In the genomic region with DNA sequence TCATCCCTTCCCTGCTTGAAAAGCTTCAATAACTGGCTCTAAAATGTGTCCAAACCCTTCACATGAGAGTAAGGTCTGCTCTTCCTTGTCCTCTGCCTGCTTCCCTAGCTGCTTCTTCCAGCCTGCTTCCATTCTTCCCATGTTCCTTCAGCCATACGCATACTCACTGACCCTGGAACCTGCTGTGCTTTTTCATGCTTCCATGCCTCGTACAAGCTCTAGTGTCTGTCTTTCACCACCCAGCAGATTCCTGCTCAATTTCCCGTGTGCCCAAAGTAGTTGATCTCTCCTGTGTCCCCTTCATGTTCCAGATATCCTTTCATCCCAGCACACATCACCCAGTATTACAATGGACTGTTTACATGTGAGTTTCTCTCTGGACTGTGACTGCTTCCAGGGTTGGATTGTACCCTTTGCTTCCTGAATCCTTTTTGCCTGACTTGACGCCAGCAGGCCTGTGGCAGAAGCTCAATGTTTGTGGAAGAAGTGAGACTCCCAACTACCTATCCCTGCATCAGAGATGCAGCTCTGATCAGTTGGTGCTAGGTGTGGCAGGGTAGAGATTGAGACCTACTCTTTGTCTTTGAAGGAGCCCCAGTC, we compare ENCODE assay signal across 25 cellular contexts. TPM values are rescaled to one million over a fixed set of nuclear protein-coding genes. Genes with fewer than 3 reads are reported as not detected.
A peak's percentile ranks its signal among the peaks of the same experiment; 100 is the strongest.
DNase-seq lines count a peak whose midpoint lies in the region; ATAC-seq and TF ChIP-seq lines count a peak whose summit lies in the region.
"Had no signal": no experiment of that assay in that cellular context is flagged by ENCODE, and none has a peak within 500 bp of the region (broad histone marks: within the 10 kb centered on the region; RNA-seq: fewer than 3 reads in every experiment).

No MANE protein-coding gene starts in this region.

- no peak for TF ChIP-seq POLR2A in right lobe of liver (IDR thresholded peaks at IDR 0.05)
- no peak for TF ChIP-seq POLR2A in thyroid gland (IDR thresholded peaks at IDR 0.05)

- H3K27ac ChIP-seq in right lobe of liver = no peak overlapping the region
- peak overlapping the region; percentile 52 to 79 (median 56) for H3K27ac ChIP-seq in thyroid gland
- H3K27ac ChIP-seq in CD8-positive, alpha-beta memory T cell (ENCODE audit: low read depth, low read length) = no peak overlapping the region
- H3K27ac ChIP-seq: hepatocyte, HL-60, SJSA1, transverse colon had no signal

- H3K9me3 ChIP-seq in right lobe of liver = no peaks in the 10 kb centered on the region
- H3K9me3 ChIP-seq in thyroid gland = no peaks in the 10 kb centered on the region
- H3K9me3 ChIP-seq in CD8-positive, alpha-beta memory T cell (ENCODE audit: low read length) = no peaks in the 10 kb centered on the region
- H3K9me3 ChIP-seq: BE2C, left lung, SJSA1, transverse colon had no signal

- TF ChIP-seq CTCF in activated CD8-positive, alpha-beta T cell treated with anti-CD3 and anti-CD28 coated beads for 36 hours (IDR thresholded peaks at IDR 0.05) = no peak
- TF ChIP-seq CTCF in right lobe of liver (IDR thresholded peaks at IDR 0.05) (no peak), thyroid gland (IDR thresholded peaks at IDR 0.05) (no peak)

- H3K4me1 Mint-ChIP-seq in activated CD8-positive, alpha-beta T cell treated with anti-CD3 and anti-CD28 coated beads, Interleukin-2, amount 10 ng/mL, durations not matched to agents 7 days and 5 days (ENCODE audit: low read depth) = peaks cover 16% of the 10 kb centered on the region
- H3K4me1 Mint-ChIP-seq in activated CD8-positive, alpha-beta T cell treated with anti-CD3 and anti-CD28 coated beads for 36 hours (ENCODE audit: low read depth) = peaks cover 17% of the 10 kb centered on the region
- peaks cover 41% of the 10 kb centered on the region for H3K4me1 Mint-ChIP-seq in activated T-helper 17 cell treated with anti-CD3 and anti-CD28 coated beads, Interleukin-2, amount 50 U/mL, for 72 hours
- H3K4me1 Mint-ChIP-seq in CD8-positive, alpha-beta memory T cell = peaks cover 7 to 23% (median 13%) of the 10 kb centered on the region in 3 donors

- no peak overlapping the region for H3K4me3 Mint-ChIP-seq in activated CD8-positive, alpha-beta T cell treated with anti-CD3 and anti-CD28 coated beads, Interleukin-2, amount 10 ng/mL, durations not matched to agents 7 days and 5 days
- no peak overlapping the region for H3K4me3 Mint-ChIP-seq in activated CD8-positive, alpha-beta T cell treated with anti-CD3 and anti-CD28 coated beads for 36 hours
- no peak overlapping the region for H3K4me3 Mint-ChIP-seq in activated T-helper 17 cell treated with anti-CD3 and anti-CD28 coated beads, Interleukin-2, amount 50 U/mL, for 72 hours
- H3K4me3 Mint-ChIP-seq in CD8-positive, alpha-beta memory T cell = no peak overlapping the region
- H3K4me3 Mint-ChIP-seq: central memory CD8-positive, alpha-beta T cell; immature natural killer cell; stimulated activated naive CD8-positive, alpha-beta T cell treated with anti-CD3 and anti-CD28 coated beads, Interleukin-15, amount 100 ng/mL, for 72 hours had no signal

- no peak overlapping the region for H3K4me3 ChIP-seq in right lobe of liver
- no peak overlapping the region for H3K4me3 ChIP-seq in thyroid gland (replicated peaks in 1 of 3)
- H3K4me3 ChIP-seq in CD8-positive, alpha-beta memory T cell (ENCODE audit: low read length) = no peak overlapping the region
- H3K4me3 ChIP-seq: hepatocyte, left lung, SJSA1, transverse colon had no signal

- H3K36me3 Mint-ChIP-seq in activated CD8-positive, alpha-beta T cell treated with anti-CD3 and anti-CD28 coated beads, Interleukin-2, amount 10 ng/mL, durations not matched to agents 7 days and 5 days (ENCODE audit: low read depth) = peaks cover 5% of the 10 kb centered on the region
- peaks cover 14% of the 10 kb centered on the region for H3K36me3 Mint-ChIP-seq in activated CD8-positive, alpha-beta T cell treated with anti-CD3 and anti-CD28 coated beads for 36 hours (ENCODE audit: low read depth)
- peaks cover 44% of the 10 kb centered on the region for H3K36me3 Mint-ChIP-seq in activated T-helper 17 cell treated with anti-CD3 and anti-CD28 coated beads, Interleukin-2, amount 50 U/mL, for 72 hours (ENCODE audit: low read depth)
- peaks cover 0 to 2% (median 0%) of the 10 kb centered on the region in 3 donors for H3K36me3 Mint-ChIP-seq in CD8-positive, alpha-beta memory T cell

- H3K4me1 ChIP-seq in right lobe of liver = peaks cover 0 to 40% (median 14%) of the 10 kb centered on the region in 4 donors
- peaks cover 29 to 65% of the 10 kb centered on the region in 2 donors for H3K4me1 ChIP-seq in thyroid gland
- H3K4me1 ChIP-seq in CD8-positive, alpha-beta memory T cell (ENCODE audit: insufficient read depth, low read length) = peaks cover 7% of the 10 kb centered on the region
- H3K4me1 ChIP-seq: BE2C had no signal

- DNase-seq in activated CD8-positive, alpha-beta T cell treated with anti-CD3 and anti-CD28 coated beads, Interleukin-2, amount 10 ng/mL, durations not matched to agents 7 days and 5 days = no peak
- DNase-seq in activated CD8-positive, alpha-beta T cell treated with anti-CD3 and anti-CD28 coated beads for 36 hours = no peak
- no peak for DNase-seq in right lobe of liver
- peak; percentile 51 to 61 for DNase-seq in thyroid gland
- no peak for DNase-seq in NCI-H345 treated with DMSO at 0.1 percent for 48 hours (lab: John Stamatoyannopoulos, UW; ENCODE audit: unreplicated experiment)
- DNase-seq in DMS53 (lab: John Stamatoyannopoulos, UW) = no peak
- DNase-seq in CD8-positive, alpha-beta memory T cell = no peak
- DNase-seq: activated naive CD4-positive, alpha-beta T cell treated with anti-CD3 and anti-CD28 coated beads, Interleukin-2, amount 50 U/mL, for 16 hours; activated T-cell treated with anti-CD3 and anti-CD28 coated beads, Interleukin-2, amount 50 U/mL, for 1 hour; BE2C; foreskin melanocyte; immature natural killer cell; left lung; NCI-H1417; NCI-H2081 treated with DMSO at 0.1 percent for 48 hours; NCI-H510A; NK-92 treated with Interleukin-12 subunit alpha and Interleukin-12 subunit beta, amount 100 ng/mL, for 24 hours; occipital lobe; stimulated activated naive CD8-positive, alpha-beta T cell treated with anti-CD3 and anti-CD28 coated beads, Interleukin-15, amount 100 ng/mL, for 72 hours; transverse colon had no signal

- peak overlapping the region; percentile 7 for H3K27ac Mint-ChIP-seq in activated CD8-positive, alpha-beta T cell treated with anti-CD3 and anti-CD28 coated beads, Interleukin-2, amount 10 ng/mL, durations not matched to agents 7 days and 5 days
- H3K27ac Mint-ChIP-seq in activated CD8-positive, alpha-beta T cell treated with anti-CD3 and anti-CD28 coated beads for 36 hours = no peak overlapping the region
- peak overlapping the region; percentile 64 for H3K27ac Mint-ChIP-seq in activated T-helper 17 cell treated with anti-CD3 and anti-CD28 coated beads, Interleukin-2, amount 50 U/mL, for 72 hours
- H3K27ac Mint-ChIP-seq in CD8-positive, alpha-beta memory T cell = peak overlapping the region in 3 of 8 donors; percentile 18 to 21 (median 20)
- H3K27ac Mint-ChIP-seq: stimulated activated naive CD8-positive, alpha-beta T cell treated with anti-CD3 and anti-CD28 coated beads, Interleukin-15, amount 100 ng/mL, for 72 hours had no signal

- H3K36me3 ChIP-seq in right lobe of liver = no peaks in the 10 kb centered on the region
- H3K36me3 ChIP-seq in thyroid gland = no peaks in the 10 kb centered on the region
- no peaks in the 10 kb centered on the region for H3K36me3 ChIP-seq in CD8-positive, alpha-beta memory T cell (ENCODE audit: insufficient read depth, low read length)
- H3K36me3 ChIP-seq: BE2C, left lung, transverse colon had no signal

- intact Hi-C loops in activated CD8-positive, alpha-beta T cell treated with anti-CD3 and anti-CD28 coated beads for 36 hours (cut with micrococcal nuclease) = loop anchor here (5.0 kb wide), 1 partner anchor 38 kb away; a partner anchor contains a TSS
- intact Hi-C loops in right lobe of liver (cut with DNase I) = no loop called here
- intact Hi-C loops in thyroid gland (cut with DNase I) = no loop called here

- CTCF ChIA-PET in activated CD8-positive, alpha-beta T cell treated with anti-CD3 and anti-CD28 coated beads, Interleukin-2, amount 10 ng/mL, durations not matched to agents 7 days and 5 days (lab: Charles Lee) = interaction anchor here (0.6 to 1.6 kb wide), 8 partner anchors 15 to 98 kb away, joined by 3 to 7 read pairs (median 4); no protein-coding TSS in a partner anchor
- CTCF ChIA-PET in activated CD8-positive, alpha-beta T cell treated with anti-CD3 and anti-CD28 coated beads for 36 hours (lab: Charles Lee) = interaction anchor here (0.6 to 2.2 kb wide), 11 partner anchors 8 to 517 kb away, joined by 3 to 7 read pairs (median 3); no protein-coding TSS in a partner anchor
- CTCF ChIA-PET in CD8-positive, alpha-beta memory T cell (lab: Charles Lee) = no interaction called here

- whole genome bisulfite sequencing in right lobe of liver (ENCODE audit: insufficient coverage, low coverage, low lambda C conversion rate, missing lambda C conversion rate) = 51% methylated on average over 4 of the region's 4 CpGs
- WGBS in thyroid gland, 2 donors = 45 to 46% methylated on average over 4 of the region's 4 CpGs

- POLR2A ChIA-PET in activated CD8-positive, alpha-beta T cell treated with anti-CD3 and anti-CD28 coated beads, Interleukin-2, amount 10 ng/mL, durations not matched to agents 7 days and 5 days (lab: Charles Lee) = interaction anchor here (0.6 to 1.4 kb wide), 2 partner anchors 8 to 20 kb away, joined by 3 to 5 read pairs; no protein-coding TSS in a partner anchor
- POLR2A ChIA-PET in activated CD8-positive, alpha-beta T cell treated with anti-CD3 and anti-CD28 coated beads for 36 hours (lab: Charles Lee) = interaction anchor here (0.5 to 1.0 kb wide), 2 partner anchors 12 to 42 kb away, joined by 5 to 7 read pairs; no protein-coding TSS in a partner anchor
- POLR2A ChIA-PET in CD8-positive, alpha-beta memory T cell (lab: Charles Lee) = no interaction called here

- H3K27me3 Mint-ChIP-seq in activated CD8-positive, alpha-beta T cell treated with anti-CD3 and anti-CD28 coated beads, Interleukin-2, amount 10 ng/mL, durations not matched to agents 7 days and 5 days (ENCODE audit: low read depth) = no peaks in the 10 kb centered on the region
- H3K27me3 Mint-ChIP-seq in activated CD8-positive, alpha-beta T cell treated with anti-CD3 and anti-CD28 coated beads for 36 hours = no peaks in the 10 kb centered on the region
- no peaks in the 10 kb centered on the region for H3K27me3 Mint-ChIP-seq in activated T-helper 17 cell treated with anti-CD3 and anti-CD28 coated beads, Interleukin-2, amount 50 U/mL, for 72 hours
- no peaks in the 10 kb centered on the region for H3K27me3 Mint-ChIP-seq in CD8-positive, alpha-beta memory T cell
- H3K27me3 Mint-ChIP-seq: central memory CD8-positive, alpha-beta T cell; stimulated activated naive CD8-positive, alpha-beta T cell treated with anti-CD3 and anti-CD28 coated beads, Interleukin-15, amount 100 ng/mL, for 72 hours had no signal

- ATAC-seq in activated CD8-positive, alpha-beta T cell treated with anti-CD3 and anti-CD28 coated beads, Interleukin-2, amount 10 ng/mL, durations not matched to agents 7 days and 5 days = no peak
- ATAC-seq in activated CD8-positive, alpha-beta T cell treated with anti-CD3 and anti-CD28 coated beads for 36 hours = no peak
- ATAC-seq in activated T-helper 17 cell treated with anti-CD3 and anti-CD28 coated beads, Interleukin-2, amount 50 U/mL, for 72 hours (replicated peaks) = no peak
- peak; percentile 7 to 52 (median 23) for ATAC-seq in right lobe of liver
- ATAC-seq: left lung; stimulated activated naive CD8-positive, alpha-beta T cell treated with anti-CD3 and anti-CD28 coated beads, Interleukin-15, amount 100 ng/mL, for 72 hours had no signal

- H3K27me3 ChIP-seq in right lobe of liver (no peaks in the 10 kb centered on the region), thyroid gland (no peaks in the 10 kb centered on the region)
- no peaks in the 10 kb centered on the region for H3K27me3 ChIP-seq in CD8-positive, alpha-beta memory T cell (ENCODE audit: insufficient read depth, low read length, poor library complexity, severe bottlenecking)
- H3K27me3 ChIP-seq: BE2C, hepatocyte, left lung, SJSA1, transverse colon had no signal

- no peaks in the 10 kb centered on the region for H3K9me3 Mint-ChIP-seq in activated CD8-positive, alpha-beta T cell treated with anti-CD3 and anti-CD28 coated beads, Interleukin-2, amount 10 ng/mL, durations not matched to agents 7 days and 5 days (ENCODE audit: insufficient read depth)
- H3K9me3 Mint-ChIP-seq in activated CD8-positive, alpha-beta T cell treated with anti-CD3 and anti-CD28 coated beads for 36 hours = no peaks in the 10 kb centered on the region
- no peaks in the 10 kb centered on the region for H3K9me3 Mint-ChIP-seq in activated T-helper 17 cell treated with anti-CD3 and anti-CD28 coated beads, Interleukin-2, amount 50 U/mL, for 72 hours
- H3K9me3 Mint-ChIP-seq in CD8-positive, alpha-beta memory T cell = no peaks in the 10 kb centered on the region
- H3K9me3 Mint-ChIP-seq: central memory CD8-positive, alpha-beta T cell; immature natural killer cell; stimulated activated naive CD8-positive, alpha-beta T cell treated with anti-CD3 and anti-CD28 coated beads, Interleukin-15, amount 100 ng/mL, for 72 hours had no signal

RNA-seq across cellular contexts. Expression of a gene that starts 35.9 kb away (rescaled TPM):
- 10 to 100 TPM; 14.0 to 15.8 TPM for total RNA-seq in activated CD8-positive, alpha-beta T cell treated with anti-CD3 and anti-CD28 coated beads, Interleukin-2, amount 10 ng/mL, durations not matched to agents 7 days and 5 days
- 10 to 100 TPM; 10.6 to 10.9 TPM for total RNA-seq in activated CD8-positive, alpha-beta T cell treated with anti-CD3 and anti-CD28 coated beads for 36 hours
- 10 to 100 TPM; 32.2 to 65.6 TPM for total RNA-seq in activated T-helper 17 cell treated with anti-CD3 and anti-CD28 coated beads, Interleukin-2, amount 50 U/mL, for 72 hours
- total RNA-seq in right lobe of liver (10 to 100 TPM in 3 of 6 experiments, 1 to 10 TPM in 3; 4.6 to 12.1 (median 8.3) TPM), thyroid gland (10 to 100 TPM; 13.6 to 24.6 (median 22.4) TPM)
- 10 to 100 TPM; 39.6 to 39.9 TPM for total RNA-seq in CD8-positive, alpha-beta memory T cell
- 4.3 TPM for polyA plus RNA-seq in CD8-positive, alpha-beta memory T cell

RNA-seq across cellular contexts. Expression of a gene that starts 36.2 kb away (rescaled TPM):
- total RNA-seq in activated CD8-positive, alpha-beta T cell treated with anti-CD3 and anti-CD28 coated beads, Interleukin-2, amount 10 ng/mL, durations not matched to agents 7 days and 5 days = 100 to 1,000 TPM; 206 to 215 TPM
- total RNA-seq in activated CD8-positive, alpha-beta T cell treated with anti-CD3 and anti-CD28 coated beads for 36 hours = 100 to 1,000 TPM; 404 TPM
- 100 to 1,000 TPM; 304 to 372 TPM for total RNA-seq in activated T-helper 17 cell treated with anti-CD3 and anti-CD28 coated beads, Interleukin-2, amount 50 U/mL, for 72 hours
- total RNA-seq in right lobe of liver (100 to 1,000 TPM; 119 to 301 (median 130) TPM), thyroid gland (100 to 1,000 TPM; 214 to 308 (median 256) TPM)
- 100 to 1,000 TPM; 288 to 305 TPM for total RNA-seq in CD8-positive, alpha-beta memory T cell
- 110 TPM for polyA plus RNA-seq in CD8-positive, alpha-beta memory T cell

Comparison
In these comparisons a context has a peak if more than half of its experiments do, and no peak if none do; other contexts are left out.
1. ATAC-seq: peak in right lobe of liver (4 of 4); none in activated CD8-positive, alpha-beta T cell treated with anti-CD3 and anti-CD28 coated beads, Interleukin-2, amount 10 ng/mL, durations not matched to agents 7 days and 5 days (single experiment), activated CD8-positive, alpha-beta T cell treated with anti-CD3 and anti-CD28 coated beads for 36 hours (single experiment) and activated T-helper 17 cell treated with anti-CD3 and anti-CD28 coated beads, Interleukin-2, amount 50 U/mL, for 72 hours (single experiment).
2. DNase-seq: peak in thyroid gland (2 of 2); none in activated CD8-positive, alpha-beta T cell treated with anti-CD3 and anti-CD28 coated beads, Interleukin-2, amount 10 ng/mL, durations not matched to agents 7 days and 5 days (single experiment), activated CD8-positive, alpha-beta T cell treated with anti-CD3 and anti-CD28 coated beads for 36 hours (single experiment), right lobe of liver (0 of 3), NCI-H345 treated with DMSO at 0.1 percent for 48 hours (single experiment), DMS53 (single experiment) and CD8-positive, alpha-beta memory T cell (0 of 5).
3. H3K27ac ChIP-seq: peak in thyroid gland (3 of 3); none in right lobe of liver (0 of 3) and CD8-positive, alpha-beta memory T cell (single experiment).